Comparison of ENCODE assay signal across 8 cellular contexts in genomic region chr1:16677552-16678423, GRCh38. TPM values are rescaled to one million over a fixed set of nuclear protein-coding genes. Genes with fewer than 3 reads are reported as not detected.
DNase-seq lines count a peak whose midpoint lies in the region; FAIRE-seq and TF ChIP-seq lines count a peak whose summit lies in the region.

No MANE protein-coding gene starts in this region.

- H3K27me3 Mint-ChIP-seq in activated naive CD4-positive, alpha-beta T cell treated with anti-CD3 and anti-CD28 coated beads, Interleukin-2, amount 50 U/mL, for 24 hours = peaks cover 12% of the 10 kb centered on the region
- peaks cover 37% of the 10 kb centered on the region for H3K27me3 Mint-ChIP-seq in activated T-helper 2 cell treated with anti-CD3 and anti-CD28 coated beads, Interferon-gamma antibody, Interleukin-2, Interleukin-4, amounts not matched to agents 10 μg/mL and 5 μg/mL and 100 μg/mL, durations not matched to agents 14 hours and 24 hours and 36 hours (ENCODE audit: low read depth)

- H3K36me3 Mint-ChIP-seq in activated naive CD4-positive, alpha-beta T cell treated with anti-CD3 and anti-CD28 coated beads, Interleukin-2, amount 50 U/mL, for 24 hours = no peaks in the 10 kb centered on the region
- H3K36me3 Mint-ChIP-seq in activated T-helper 2 cell treated with anti-CD3 and anti-CD28 coated beads, Interferon-gamma antibody, Interleukin-2, Interleukin-4, amounts not matched to agents 10 μg/mL and 5 μg/mL and 100 μg/mL, durations not matched to agents 14 hours and 24 hours and 36 hours (ENCODE audit: low read depth) = no peaks in the 10 kb centered on the region

- DNase-seq in AG08395 (ENCODE audit: low spot score) (peak; percentile 35), GM12892 (ENCODE audit: insufficient read length) (peak; percentile 31), NCI-H748 treated with DMSO at 0.1 percent for 48 hours (lab: John Stamatoyannopoulos, UW) (peak; percentile 45), iPS-NIHi7 (ENCODE audit: extremely low spot score) (peak; percentile 61), GOT3 (lab: John Stamatoyannopoulos, UW) (no peak)
- peak; percentile 9 to 48 for DNase-seq in stimulated activated CD8-positive, alpha-beta memory T cell treated with anti-CD3 and anti-CD28 coated beads, Interleukin-7, amount 100 ng/mL, for 48 hours (ENCODE audit: extremely low read depth in 1 of 2, low read depth in 1 of 2)
- DNase-seq in activated T-helper 2 cell treated with anti-CD3 and anti-CD28 coated beads, Interferon-gamma antibody, Interleukin-2, Interleukin-4, amounts not matched to agents 10 μg/mL and 5 μg/mL and 100 μg/mL, durations not matched to agents 14 hours and 24 hours and 36 hours (ENCODE audit: low spot score) = no peak

- H3K4me1 Mint-ChIP-seq in activated naive CD4-positive, alpha-beta T cell treated with anti-CD3 and anti-CD28 coated beads, Interleukin-2, amount 50 U/mL, for 24 hours = peaks cover 26% of the 10 kb centered on the region
- peaks cover 3% of the 10 kb centered on the region for H3K4me1 Mint-ChIP-seq in activated T-helper 2 cell treated with anti-CD3 and anti-CD28 coated beads, Interferon-gamma antibody, Interleukin-2, Interleukin-4, amounts not matched to agents 10 μg/mL and 5 μg/mL and 100 μg/mL, durations not matched to agents 14 hours and 24 hours and 36 hours (ENCODE audit: low read depth)

- intact Hi-C loops in activated T-helper 2 cell treated with anti-CD3 and anti-CD28 coated beads, Interferon-gamma antibody, Interleukin-2, Interleukin-4, amounts not matched to agents 10 μg/mL and 5 μg/mL and 100 μg/mL, durations not matched to agents 14 hours and 24 hours and 36 hours (cut with micrococcal nuclease) = no loop called here

- no peak for FAIRE-seq in GM12892 (lab: Jason Lieb, UNC)

- no peaks in the 10 kb centered on the region for H3K9me3 Mint-ChIP-seq in activated naive CD4-positive, alpha-beta T cell treated with anti-CD3 and anti-CD28 coated beads, Interleukin-2, amount 50 U/mL, for 24 hours
- no peaks in the 10 kb centered on the region for H3K9me3 Mint-ChIP-seq in activated T-helper 2 cell treated with anti-CD3 and anti-CD28 coated beads, Interferon-gamma antibody, Interleukin-2, Interleukin-4, amounts not matched to agents 10 μg/mL and 5 μg/mL and 100 μg/mL, durations not matched to agents 14 hours and 24 hours and 36 hours

- TF ChIP-seq POLR2A in GM12892 (IDR thresholded peaks at IDR 0.05; ENCODE audit: low read depth, low read length) = no peak

- peak overlapping the region; percentile 99 for H3K27ac Mint-ChIP-seq in activated naive CD4-positive, alpha-beta T cell treated with anti-CD3 and anti-CD28 coated beads, Interleukin-2, amount 50 U/mL, for 24 hours
- no peak overlapping the region for H3K27ac Mint-ChIP-seq in activated T-helper 2 cell treated with anti-CD3 and anti-CD28 coated beads, Interferon-gamma antibody, Interleukin-2, Interleukin-4, amounts not matched to agents 10 μg/mL and 5 μg/mL and 100 μg/mL, durations not matched to agents 14 hours and 24 hours and 36 hours

- peak overlapping the region; percentile 72 for H3K4me3 Mint-ChIP-seq in activated naive CD4-positive, alpha-beta T cell treated with anti-CD3 and anti-CD28 coated beads, Interleukin-2, amount 50 U/mL, for 24 hours
- no peak overlapping the region for H3K4me3 Mint-ChIP-seq in activated T-helper 2 cell treated with anti-CD3 and anti-CD28 coated beads, Interferon-gamma antibody, Interleukin-2, Interleukin-4, amounts not matched to agents 10 μg/mL and 5 μg/mL and 100 μg/mL, durations not matched to agents 14 hours and 24 hours and 36 hours (ENCODE audit: low read depth)

RNA-seq across cellular contexts. Expression of gene RNU1-3, which starts 11.0 kb away (rescaled TPM):
- 139 TPM for polyA plus RNA-seq in GM12892 (2012; ENCODE audit: missing spikeins)
- 2,033 and 2,369 TPM in 2 replicates for total RNA-seq in activated T-helper 2 cell treated with anti-CD3 and anti-CD28 coated beads, Interferon-gamma antibody, Interleukin-2, Interleukin-4, amounts not matched to agents 10 μg/mL and 5 μg/mL and 100 μg/mL, durations not matched to agents 14 hours and 24 hours and 36 hours

Comparison
In these comparisons a context has a peak if more than half of its experiments do, and no peak if none do; other contexts are left out.
1. DNase-seq: peak in AG08395 (single experiment), GM12892 (single experiment), NCI-H748 treated with DMSO at 0.1 percent for 48 hours (single experiment), iPS-NIHi7 (single experiment) and stimulated activated CD8-positive, alpha-beta memory T cell treated with anti-CD3 and anti-CD28 coated beads, Interleukin-7, amount 100 ng/mL, for 48 hours (2 of 2); none in GOT3 (single experiment) and activated T-helper 2 cell treated with anti-CD3 and anti-CD28 coated beads, Interferon-gamma antibody, Interleukin-2, Interleukin-4, amounts not matched to agents 10 μg/mL and 5 μg/mL and 100 μg/mL, durations not matched to agents 14 hours and 24 hours and 36 hours (single experiment).